In the genomic region with DNA sequence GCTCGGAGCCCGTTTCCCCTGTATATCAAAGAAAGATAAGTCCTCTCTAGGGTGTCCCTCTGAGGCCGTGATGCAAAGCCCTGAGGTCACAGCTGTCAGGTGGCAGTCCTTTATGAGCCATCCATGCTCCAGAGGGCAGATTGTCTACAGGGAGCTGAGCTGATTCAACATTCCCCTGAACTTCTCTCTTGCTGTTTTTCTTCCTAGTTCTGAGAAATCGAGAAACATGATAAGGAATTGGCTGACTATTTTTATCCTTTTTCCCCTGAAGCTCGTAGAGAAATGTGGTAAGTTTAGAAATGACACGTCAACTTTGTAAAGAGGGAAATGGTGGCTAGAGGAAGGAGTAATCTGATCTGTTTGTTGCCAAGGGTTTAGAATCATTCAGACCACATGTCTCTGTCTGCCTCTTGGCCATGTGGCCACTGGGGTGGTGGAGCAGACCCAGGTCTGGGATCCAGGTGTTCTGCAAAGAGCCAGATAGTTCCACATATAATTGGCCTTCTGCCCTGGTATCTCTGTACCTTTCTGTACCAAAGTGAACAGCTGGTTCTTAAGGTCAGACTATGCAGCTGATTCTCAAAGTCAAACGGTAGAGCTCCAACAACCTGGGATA, we compare ENCODE assay signal across 7 cellular contexts. TPM values are rescaled to one million over a fixed set of nuclear protein-coding genes. Genes with fewer than 3 reads are reported as not detected.
DNase-seq lines count a peak whose midpoint lies in the region; ATAC-seq and TF ChIP-seq lines count a peak whose summit lies in the region.

No MANE protein-coding gene starts in this region.

- H3K9ac ChIP-seq in MM.1S (ENCODE audit: low read length), result peak overlapping the region; percentile 12; the same call in 1 of the 2 replicates

- no peaks in the 10 kb centered on the region for H3K36me3 ChIP-seq in MM.1S (replicated peaks; ENCODE audit: insufficient read depth, low read length)
- H3K36me3 ChIP-seq in ascending aorta, result peaks cover 12 to 13% of the 10 kb centered on the region in 2 donors
- peaks cover 11% of the 10 kb centered on the region for H3K36me3 ChIP-seq in osteoblast (ENCODE audit: insufficient read depth, low read length)
- H3K36me3 ChIP-seq in SJCRH30, result no peaks in the 10 kb centered on the region

- DNase-seq in GDM1 (lab: John Stamatoyannopoulos, UW) (peak; percentile 34), MM.1S (peak; percentile 11), ascending aorta (ENCODE audit: low spot score in 2 of 2) (no peak), osteoblast (ENCODE audit: insufficient read length, low spot score, missing footprints) (peak; percentile 92), SJCRH30 (no peak)

- H3K27ac ChIP-seq in MM.1S (ENCODE audit: low read length) (peak overlapping the region; percentile 70; the same call in 1 of the 2 replicates), ascending aorta (peak overlapping the region; percentile 22 to 45), osteoblast (ENCODE audit: low read depth, low read length) (peak overlapping the region; percentile 75), SJCRH30 (no peak overlapping the region)

- intact Hi-C loops in ascending aorta (cut with DNase I), result loop anchor here (10.0 kb wide), 1 partner anchor 85 kb away; a partner anchor contains a TSS

- H2AFZ ChIP-seq in MM.1S (ENCODE audit: low read length), result peak overlapping the region; percentile 10; the same call in 1 of the 2 replicates
- peak overlapping the region; percentile 66 for H2AFZ ChIP-seq in osteoblast (ENCODE audit: low read length)

- no peak for ATAC-seq in esophagus mucosa
- no peak for ATAC-seq in GM21526 (IDR thresholded peaks at IDR 0.05; ENCODE audit: low FRiP score, unreplicated experiment)

- H3K79me2 ChIP-seq in MM.1S (ENCODE audit: low read length) (peaks cover 12% of the 10 kb centered on the region), osteoblast (ENCODE audit: insufficient read depth, low read length) (peaks cover 31% of the 10 kb centered on the region)

- H3K9me2 ChIP-seq in MM.1S (replicated peaks; ENCODE audit: insufficient read depth, low read length), result no peaks in the 10 kb centered on the region

- TF ChIP-seq CTCF in MM.1S (IDR thresholded peaks at IDR 0.05; ENCODE audit: low read length) (no peak), ascending aorta (IDR thresholded peaks at IDR 0.05) (no peak), osteoblast (IDR thresholded peaks at IDR 0.05; ENCODE audit: extremely low read depth, low read depth, low read length) (no peak)

- peaks cover 6% of the 10 kb centered on the region for H3F3A ChIP-seq in MM.1S (ENCODE audit: insufficient read depth, low read length)

- H3K4me3 ChIP-seq in MM.1S (ENCODE audit: low read length), result no peak overlapping the region
- H3K4me3 ChIP-seq in ascending aorta, result no peak overlapping the region
- no peak overlapping the region for H3K4me3 ChIP-seq in osteoblast (ENCODE audit: insufficient read depth, low read length)
- H3K4me3 ChIP-seq in SJCRH30, result no peak overlapping the region

- peak overlapping the region; percentile 28; the same call in 1 of the 2 replicates for H3K4me2 ChIP-seq in MM.1S (ENCODE audit: low read depth, low read length)
- peak overlapping the region; percentile 33 for H3K4me2 ChIP-seq in osteoblast (ENCODE audit: insufficient read depth, low read length)

- peaks cover 4% of the 10 kb centered on the region; the same call in 1 of the 2 replicates for H3K4me1 ChIP-seq in MM.1S (ENCODE audit: low read length)
- H3K4me1 ChIP-seq in ascending aorta, result peaks cover 5 to 10% of the 10 kb centered on the region in 2 donors
- H3K4me1 ChIP-seq in osteoblast (ENCODE audit: insufficient read depth, low read length), result peaks cover 13% of the 10 kb centered on the region
- H3K4me1 ChIP-seq in SJCRH30, result no peaks in the 10 kb centered on the region

- H4K20me1 ChIP-seq in MM.1S (ENCODE audit: insufficient read depth, low read length) (no peaks in the 10 kb centered on the region), osteoblast (ENCODE audit: insufficient read depth, low read length) (peaks cover under 1% of the 10 kb centered on the region)

- H3K9me3 ChIP-seq in MM.1S (replicated peaks; ENCODE audit: insufficient read depth, low read length) (no peaks in the 10 kb centered on the region), ascending aorta (no peaks in the 10 kb centered on the region), osteoblast (ENCODE audit: low read depth, low read length) (no peaks in the 10 kb centered on the region), SJCRH30 (replicated peaks) (no peaks in the 10 kb centered on the region)

- H3K27me3 ChIP-seq in MM.1S (replicated peaks; ENCODE audit: insufficient read depth, low read length), result no peaks in the 10 kb centered on the region
- H3K27me3 ChIP-seq in ascending aorta, result no peaks in the 10 kb centered on the region
- no peaks in the 10 kb centered on the region for H3K27me3 ChIP-seq in osteoblast (ENCODE audit: insufficient read depth, low read length)
- H3K27me3 ChIP-seq in SJCRH30, result no peaks in the 10 kb centered on the region

RNA-seq across cellular contexts. Expression of a gene that starts 3.5 kb away (rescaled TPM):
- 16.7 TPM for total RNA-seq in ascending aorta
- 34.7 and 46.0 TPM in 2 replicates for total RNA-seq in osteoblast
- total RNA-seq in SJCRH30 (2014; rRNA removed; shearing (Covaris generic)), result 6.0 and 8.1 TPM in 2 replicates
- total RNA-seq in esophagus mucosa, result 4.9 TPM

RNA-seq across cellular contexts. Expression of a gene that starts 4.0 kb away (rescaled TPM):
- total RNA-seq in ascending aorta, result 0.32 TPM
- 8.3 and 13.8 TPM in 2 replicates for total RNA-seq in osteoblast
- 11.4 and 12.4 TPM in 2 replicates for total RNA-seq in SJCRH30 (2014; rRNA removed; shearing (Covaris generic))
- total RNA-seq in esophagus mucosa, result 11.2 TPM

RNA-seq across cellular contexts. Expression of a gene that starts 28.3 kb away (rescaled TPM):
- 165 TPM for total RNA-seq in ascending aorta
- 149 and 164 TPM in 2 replicates for total RNA-seq in osteoblast
- total RNA-seq in SJCRH30 (2014; rRNA removed; shearing (Covaris generic)), result 27.6 and 28.6 TPM in 2 replicates
- 209 TPM for total RNA-seq in esophagus mucosa

RNA-seq across cellular contexts. Expression of a gene that starts 28.5 kb away (rescaled TPM):
- 75.0 TPM for total RNA-seq in ascending aorta
- 12.7 and 13.8 TPM in 2 replicates for total RNA-seq in osteoblast
- 25.3 and 27.9 TPM in 2 replicates for total RNA-seq in SJCRH30 (2014; rRNA removed; shearing (Covaris generic))
- 35.0 TPM for total RNA-seq in esophagus mucosa

RNA-seq across cellular contexts. Expression of a gene that starts 30.9 kb away (rescaled TPM):
- total RNA-seq in ascending aorta (15.9 TPM), osteoblast (2.4 and 2.5 TPM in 2 replicates), esophagus mucosa (0.96 TPM)
- 3.1 and 4.0 TPM in 2 replicates for total RNA-seq in SJCRH30 (2014; rRNA removed; shearing (Covaris generic))

Comparison
In these comparisons a context has a peak if more than half of its experiments do, and no peak if none do; other contexts are left out.
1. DNase-seq: peak in GDM1 (single experiment), MM.1S (single experiment) and osteoblast (single experiment); none in ascending aorta (0 of 2) and SJCRH30 (0 of 2).